ENCODE assay signal across 28 cellular contexts in the genomic region with DNA sequence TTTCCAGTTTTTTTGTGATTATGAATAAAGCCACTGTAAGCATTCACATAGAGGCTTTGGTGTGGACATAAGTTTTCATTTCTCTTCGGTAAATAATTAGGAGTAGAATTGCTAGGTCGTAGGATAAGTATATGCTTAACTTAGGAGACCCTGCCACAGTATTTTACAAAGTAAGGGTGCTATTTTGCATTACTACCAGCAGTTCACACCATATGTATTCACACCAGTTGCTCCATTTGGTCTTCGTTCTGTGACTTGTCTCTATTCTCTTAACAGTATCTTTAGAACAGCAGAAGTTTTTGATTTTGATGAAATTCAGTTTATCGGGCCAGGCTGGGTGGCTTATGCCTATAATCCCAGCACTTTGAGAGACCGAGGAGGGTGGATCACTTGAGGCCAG.
"Had no signal": no experiment of that assay in that cellular context is flagged by ENCODE, and none has a peak within 500 bp of the region (broad histone marks: within the 10 kb centered on the region; RNA-seq: fewer than 3 reads in every experiment).

No MANE protein-coding gene starts in this region.

- H2AFZ ChIP-seq: hepatocyte had no signal

- H3K4me1 ChIP-seq: gastrocnemius medialis had no signal

- H3K36me3 ChIP-seq: esophagus muscularis mucosa, esophagus squamous epithelium, gastrocnemius medialis, gastroesophageal sphincter, heart left ventricle, heart right ventricle had no signal

- H3K4me2 ChIP-seq: hepatocyte had no signal

- DNase-seq: cortex of kidney; dermis blood vessel endothelial cell; dorsolateral prefrontal cortex; effector CD4-positive, alpha-beta T cell; effector CD8-positive, alpha-beta T cell; effector memory CD4-positive, alpha-beta T cell; effector memory CD8-positive, alpha-beta T cell; endodermal cell; erythroblast; esophagus squamous epithelium; foreskin fibroblast; foreskin keratinocyte; foreskin melanocyte; gastrocnemius medialis; glutamatergic neuron; head of caudate nucleus; heart left ventricle; heart right ventricle; hippocampal formation had no signal

- H3K27ac Mint-ChIP-seq: dendritic cell treated with granulocyte-macrophage colony-stimulating factor and Interleukin-4, amounts not matched to agents 40 ng/mL and 50 ng/mL, for 4 days; effector memory CD8-positive, alpha-beta T cell; endodermal cell had no signal

- H3K4me3 Mint-ChIP-seq: dendritic cell treated with granulocyte-macrophage colony-stimulating factor and Interleukin-4, amounts not matched to agents 40 ng/mL and 50 ng/mL, for 4 days; effector memory CD8-positive, alpha-beta T cell; endodermal cell had no signal

- H3K9me3 ChIP-seq: esophagus muscularis mucosa, gastrocnemius medialis, gastroesophageal sphincter had no signal

- H3K27me3 Mint-ChIP-seq: dendritic cell treated with granulocyte-macrophage colony-stimulating factor and Interleukin-4, amounts not matched to agents 40 ng/mL and 50 ng/mL, for 4 days; effector memory CD8-positive, alpha-beta T cell had no signal

- H3K27me3 ChIP-seq: dorsolateral prefrontal cortex, esophagus muscularis mucosa, esophagus squamous epithelium, foreskin keratinocyte, gastrocnemius medialis, gastroesophageal sphincter, heart left ventricle, heart right ventricle, hepatocyte had no signal

- H3K27ac ChIP-seq: coronary artery, dorsolateral prefrontal cortex, esophagus muscularis mucosa, foreskin keratinocyte, gastrocnemius medialis, gastroesophageal sphincter, heart left ventricle, heart right ventricle, hepatocyte had no signal

- ATAC-seq: effector memory CD8-positive, alpha-beta T cell; esophagus mucosa; foreskin keratinocyte; gastrocnemius medialis; gastroesophageal sphincter; heart left ventricle; heart right ventricle had no signal

- H3K9me3 Mint-ChIP-seq: endodermal cell had no signal

- H3K4me3 ChIP-seq: coronary artery, dorsolateral prefrontal cortex, esophagus muscularis mucosa, esophagus squamous epithelium, gastrocnemius medialis, gastroesophageal sphincter, heart left ventricle, heart right ventricle, hepatocyte had no signal

- FAIRE-seq: endometrium, endothelial cell of umbilical vein, frontal cortex had no signal

- H3K4me1 Mint-ChIP-seq: endodermal cell had no signal
